In the genomic region with DNA sequence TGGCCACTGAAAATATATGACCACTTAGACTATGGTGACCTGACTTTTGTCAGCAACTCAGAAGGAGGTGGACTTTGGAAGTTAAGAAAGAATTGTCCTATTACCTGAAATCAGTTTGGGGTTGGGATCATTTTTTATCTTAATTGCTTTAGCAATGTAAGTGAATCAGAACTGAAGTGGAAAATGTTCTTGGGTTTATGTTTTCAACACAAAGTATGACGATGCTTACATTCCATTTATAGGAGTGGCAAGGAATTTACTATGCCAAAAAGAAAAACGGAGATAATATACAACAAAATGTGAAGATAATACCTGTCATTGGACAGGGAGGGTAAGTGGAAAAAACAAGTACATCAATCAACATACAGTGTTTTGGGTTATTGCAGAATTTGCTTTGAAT, we compare ENCODE assay signal across 27 cellular contexts.
DNase-seq lines count a peak whose midpoint lies in the region; ATAC-seq and TF ChIP-seq lines count a peak whose summit lies in the region.
"Had no signal": no experiment of that assay in that cellular context is flagged by ENCODE, and none has a peak within 500 bp of the region (broad histone marks: within the 10 kb centered on the region; RNA-seq: fewer than 3 reads in every experiment).

No MANE protein-coding gene starts in this region.

- H3K23ac ChIP-seq in IMR-90 (ENCODE audit: low read depth, low read length) = no peak overlapping the region

- peak overlapping the region in 1 of 2 experiments; percentile 65; a peak in 2 of 4 replicates for H4K8ac ChIP-seq in IMR-90 (ENCODE audit: low read depth in 2 of 2, low read length in 2 of 2)

- peak overlapping the region; percentile 5; the same call in 1 of the 2 replicates for H4K5ac ChIP-seq in IMR-90 (ENCODE audit: low read depth, low read length)

- no peak for TF ChIP-seq CTCF in IMR-90 (conservative IDR thresholded peaks at IDR 0.05; ENCODE audit: low read depth, low read length)
- TF ChIP-seq CTCF in cardiac fibroblast (IDR thresholded peaks at IDR 0.05; ENCODE audit: low read depth, low read length) = no peak
- TF ChIP-seq CTCF in foreskin keratinocyte (conservative IDR thresholded peaks at IDR 0.05) = no peak
- TF ChIP-seq CTCF in testis (IDR thresholded peaks at IDR 0.05) = no peak
- TF ChIP-seq CTCF in adrenal gland (IDR thresholded peaks at IDR 0.05) = no peak

- H3K27me3 ChIP-seq in IMR-90 (ENCODE audit: control insufficient read depth, insufficient read depth, low read length) (no peaks in the 10 kb centered on the region), foreskin keratinocyte (no peaks in the 10 kb centered on the region), testis (no peaks in the 10 kb centered on the region), adrenal gland (no peaks in the 10 kb centered on the region)
- H3K27me3 ChIP-seq: ascending aorta, BLaER1, neural progenitor cell, SJSA1, tibial artery had no signal

- POLR2A ChIA-PET in IMR-90 (lab: Charles Lee; ENCODE audit: unreplicated experiment) = no interaction called here

- intact Hi-C loops in IMR-90 (cut with micrococcal nuclease) (no loop called here), testis (cut with DNase I; ENCODE audit: low total_unique reads) (no loop called here), adrenal gland (cut with DNase I) (no loop called here)

- no peak overlapping the region for H3K18ac ChIP-seq in IMR-90 (ENCODE audit: low read depth, low read length)

- dilution Hi-C loops in IMR-90 (cut with HindIII; ENCODE audit: low sequenced_read_pairs, unreplicated experiment) = no loop called here

- TF ChIP-seq POLR2A in IMR-90 (IDR thresholded peaks at IDR 0.05; ENCODE audit: low read depth, low read length) (no peak), testis (IDR thresholded peaks at IDR 0.05) (no peak), adrenal gland (IDR thresholded peaks at IDR 0.05) (no peak)

- CTCF ChIA-PET in IMR-90 (lab: Yijun Ruan, JAX) = no interaction called here

- BruUV-seq in IMR-90 (replicated peaks; lab: Mats Ljungman, UMichigan) = no TSS peak

- H3K14ac ChIP-seq in IMR-90 (replicated peaks; ENCODE audit: low read depth, low read length) = peak overlapping the region; percentile 73; the same call in 1 of the 2 replicates

- H3K79me1 ChIP-seq in IMR-90 (ENCODE audit: low read depth in 1 of 2, low read length in 2 of 2) = peaks cover 6 to 32% of the 10 kb centered on the region in 2 experiments; a peak in 3 of 4 replicates

- in situ Hi-C loops in IMR-90 (cut with MboI; ENCODE audit: low sequenced_read_pairs) = no loop called here

- H3K9ac ChIP-seq in IMR-90 (ENCODE audit: low read depth, low read length) = no peak overlapping the region
- H3K9ac ChIP-seq: BLaER1, neural progenitor cell, parathyroid adenoma had no signal

- H2BK120ac ChIP-seq in IMR-90 (ENCODE audit: low read depth, low read length) = peak overlapping the region; percentile 30; the same call in 1 of the 2 replicates

- H3K4me1 ChIP-seq in IMR-90 (ENCODE audit: control insufficient read depth, insufficient read depth, low read length) = peaks cover 12% of the 10 kb centered on the region
- no peaks in the 10 kb centered on the region for H3K4me1 ChIP-seq in foreskin keratinocyte
- H3K4me1 ChIP-seq in testis = no peaks in the 10 kb centered on the region
- H3K4me1 ChIP-seq in adrenal gland (replicated peaks in 1 of 2) = peaks cover 0 to 10% of the 10 kb centered on the region in 2 donors
- H3K4me1 ChIP-seq: ascending aorta, neural progenitor cell, parathyroid adenoma, SJSA1, tibial artery had no signal

- TF ChIP-seq RAD21 in IMR-90 (IDR thresholded peaks at IDR 0.05; ENCODE audit: low read length) = no peak

- no peak overlapping the region for H3K4me3 ChIP-seq in IMR-90 (ENCODE audit: insufficient read depth, low read depth, low read length)
- no peak overlapping the region for H3K4me3 ChIP-seq in cardiac fibroblast (replicated peaks in 1 of 2; ENCODE audit: low read depth in 2 of 2, low read length in 2 of 2)
- H3K4me3 ChIP-seq in testis = no peak overlapping the region
- no peak overlapping the region for H3K4me3 ChIP-seq in adrenal gland
- H3K4me3 ChIP-seq: ascending aorta, BLaER1, neural progenitor cell, SJSA1, tibial artery had no signal

- H4K91ac ChIP-seq in IMR-90 (ENCODE audit: insufficient read depth, low read depth, low read length) = peak overlapping the region; percentile 24; the same call in 1 of the 2 replicates

- no CpG with 5 or more reads among the region's 2 CpGs for WGBS in IMR-90 (ENCODE audit: extremely low coverage in 2 of 2, insufficient read length in 1 of 2), 2 experiments
- 83 to 86% methylated on average over 2 of the region's 2 CpGs for WGBS in testis, 2 donors
- 39 to 57% (median 56%) methylated on average over 2 of the region's 2 CpGs for WGBS in adrenal gland, 4 donors

- DNase-seq in IMR-90 = peak; percentile 30
- peak; percentile 38 to 43 for DNase-seq in cardiac fibroblast (ENCODE audit: low read depth in 2 of 2)
- DNase-seq in foreskin keratinocyte = peak; percentile 19 to 51
- no peak for DNase-seq in germinal center (ENCODE audit: low spot score)
- no peak for DNase-seq in NCI-H2029 (lab: John Stamatoyannopoulos, UW)
- no peak for DNase-seq in testis
- DNase-seq in adrenal gland = no peak
- DNase-seq: activated CD4-positive, alpha-beta T cell treated with anti-CD3 and anti-CD28 coated beads, Interleukin-2, amount 10 ng/mL, durations not matched to agents 7 days and 5 days; activated effector memory CD4-positive, alpha-beta T cell treated with Interleukin-2 at 50 U/mL for 16 hours; H9; Karpas-422; mesenchymal stem cell; NCI-H1417 treated with DMSO at 0.1 percent for 48 hours; NCI-H2081 treated with DMSO at 0.1 percent for 48 hours; NCI-H748 treated with DMSO at 0.1 percent for 48 hours; retina; stimulated activated CD4-positive, alpha-beta T cell treated with anti-CD3 and anti-CD28 coated beads, Interleukin-1b, Interleukin-23, amount 100 ng/mL, for 48 hours; tibial artery; WERI-Rb-1 had no signal

- ATAC-seq in IMR-90 (ENCODE audit: low read depth) = peak; percentile 33; the same call in 1 of the 2 replicates
- ATAC-seq in foreskin keratinocyte = peak; percentile 25
- ATAC-seq: left lobe of liver, Panc1 had no signal

- H3K4me2 ChIP-seq in IMR-90 (ENCODE audit: low read depth, low read length) = no peak overlapping the region; the same call in 1 of the 2 replicates
- H3K4me2 ChIP-seq: BLaER1, neural progenitor cell had no signal

- H2AFZ ChIP-seq in IMR-90 (replicated peaks; ENCODE audit: low read length, poor library complexity) = no peak overlapping the region
- H2AFZ ChIP-seq: neural progenitor cell, parathyroid adenoma had no signal

- H2BK15ac ChIP-seq in IMR-90 (ENCODE audit: low read depth, low read length) = peak overlapping the region; percentile 6; the same call in 1 of the 3 replicates

- H3K9me3 ChIP-seq in IMR-90 (ENCODE audit: control insufficient read depth, insufficient read depth, low read length) (no peaks in the 10 kb centered on the region), testis (no peaks in the 10 kb centered on the region), adrenal gland (replicated peaks in 1 of 3) (no peaks in the 10 kb centered on the region)
- H3K9me3 ChIP-seq: ascending aorta, BLaER1, SJSA1, tibial artery had no signal

- H3K4ac ChIP-seq in IMR-90 (ENCODE audit: low read depth, low read length) = peak overlapping the region; percentile 55; the same call in 1 of the 2 replicates

- peaks cover 3% of the 10 kb centered on the region; the same call in 1 of the 2 replicates for H4K20me1 ChIP-seq in IMR-90 (ENCODE audit: insufficient read depth, low read length)
- H4K20me1 ChIP-seq: BLaER1 had no signal

- peak overlapping the region; percentile 48 for H2BK5ac ChIP-seq in IMR-90 (ENCODE audit: low read depth, low read length, poor library complexity, severe bottlenecking)

- no peak overlapping the region for H3K56ac ChIP-seq in IMR-90 (ENCODE audit: extremely low read depth, insufficient read depth, low read length)

- H2AK9ac ChIP-seq in IMR-90 (replicated peaks; ENCODE audit: low read depth, low read length, poor library complexity) = no peak overlapping the region

- peaks cover 27% of the 10 kb centered on the region for H3K9me1 ChIP-seq in IMR-90 (ENCODE audit: insufficient read depth, low read length)

- 0 out of 2 replicates have a peak overlapping the region, but pooled peaks have one; percentile 20 for H2AK5ac ChIP-seq in IMR-90 (ENCODE audit: low read depth, low read length)

- no peak overlapping the region for H2BK20ac ChIP-seq in IMR-90 (ENCODE audit: low read depth, low read length)

- H3K36me3 ChIP-seq in IMR-90 (ENCODE audit: control insufficient read depth, insufficient read depth, low read length) = peaks cover 11% of the 10 kb centered on the region
- no peaks in the 10 kb centered on the region for H3K36me3 ChIP-seq in testis (ENCODE audit: low read depth, missing control alignments)
- peaks cover 0 to 33% of the 10 kb centered on the region in 2 donors for H3K36me3 ChIP-seq in adrenal gland (replicated peaks in 1 of 2)
- H3K36me3 ChIP-seq: neural progenitor cell, WERI-Rb-1 had no signal

- H3K27ac ChIP-seq in IMR-90 (ENCODE audit: insufficient read depth, low read length) = no peak overlapping the region
- H3K27ac ChIP-seq in foreskin keratinocyte = no peak overlapping the region
- H3K27ac ChIP-seq in temporal lobe (ENCODE audit: low read depth, low read length) = peak overlapping the region; percentile 70
- H3K27ac ChIP-seq in testis = no peak overlapping the region
- peak overlapping the region in 1 of 5 donors; percentile 20 for H3K27ac ChIP-seq in adrenal gland
- H3K27ac ChIP-seq: ascending aorta, BLaER1, neural progenitor cell, parathyroid adenoma, SJSA1, tibial artery, WERI-Rb-1 had no signal

TF ChIP-seq in IMR-90, 13 proteins besides CTCF, POLR2A, EP300 and RAD21:
- TF ChIP-seq NFE2L2 (IDR thresholded peaks at IDR 0.05; ENCODE audit: low read depth, low read length) = no peak
- no peak for TF ChIP-seq CEBPB (IDR thresholded peaks at IDR 0.05; ENCODE audit: low read depth, low read length)
TF ChIP-seq in IMR-90: peak in this region for 0.

Comparison
In these comparisons a context has a peak if more than half of its experiments do, and no peak if none do; other contexts are left out.
1. DNase-seq: peak in IMR-90 (single experiment), cardiac fibroblast (2 of 2) and foreskin keratinocyte (2 of 2); none in germinal center (single experiment), NCI-H2029 (single experiment), testis (single experiment) and adrenal gland (0 of 7).